Comparison of ENCODE assay signal across 33 cellular contexts in the genomic region with DNA sequence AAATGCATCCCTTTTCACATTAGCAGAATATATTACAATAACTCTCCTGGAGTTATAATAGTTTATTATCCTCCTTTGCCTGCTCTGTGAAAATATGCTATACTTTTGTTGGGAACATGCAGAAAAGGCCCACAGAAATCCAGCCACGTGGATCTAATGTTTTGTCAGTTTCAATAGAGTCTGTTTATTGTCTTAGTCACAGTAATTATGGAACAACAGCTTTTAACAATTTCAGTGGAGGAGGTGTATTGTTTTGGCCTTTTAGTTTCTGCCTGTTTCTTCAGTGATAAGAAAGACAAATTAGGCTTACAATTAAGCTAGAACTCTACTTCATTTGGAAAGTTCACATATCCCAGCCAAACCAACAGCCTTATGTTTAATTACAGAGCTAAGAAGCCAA.
"Had no signal": no experiment of that assay in that cellular context is flagged by ENCODE, and none has a peak within 500 bp of the region (broad histone marks: within the 10 kb centered on the region; RNA-seq: fewer than 3 reads in every experiment).

No MANE protein-coding gene starts in this region.

- H3K9me3 Mint-ChIP-seq: activated B cell treated with CpG ODN at 0.5 μM for 24 hours; activated CD4-positive, alpha-beta memory T cell treated with anti-CD3 and anti-CD28 coated beads for 36 hours; activated CD4-positive, alpha-beta T cell treated with anti-CD3 and anti-CD28 coated beads, Interleukin-2, amount 10 ng/mL, durations not matched to agents 24 days and 14 days; activated naive CD4-positive, alpha-beta T cell treated with anti-CD3 and anti-CD28 coated beads, Interleukin-2, amount 50 U/mL, for 72 hours; activated naive CD8-positive, alpha-beta T cell treated with anti-CD3 and anti-CD28 coated beads for 36 hours; activated T-cell treated with anti-CD3 and anti-CD28 coated beads, Interleukin-2, amount 50 U/mL, for 4 hours; activated T-helper 1 cell treated with anti-CD3 and anti-CD28 coated beads, Interleukin-12 subunit alpha, Interleukin-12 subunit beta, Interleukin-2, Interleukin-4 antibody, amounts not matched to agents 30 ng/mL and 10 ng/mL and 1 ng/mL, durations not matched to agents 14 hours and 24 hours and 36 hours; activated T-helper 17 cell treated with anti-CD3 and anti-CD28 coated beads, Interleukin-2, amount 50 U/mL, for 72 hours; T-helper 1 cell treated with Interleukin-12 subunit alpha and Interleukin-12 subunit beta and Interleukin-4 antibody, amounts not matched to agents 30 μg/mL and 1 μg/mL, for 36 hours; T-helper 2 cell treated with Interferon-gamma antibody and Interleukin-4, amounts not matched to agents 5 μg/mL and 100 μg/mL, for 36 hours had no signal

- DNase-seq: activated B cell treated with CpG ODN at 0.5 μM for 24 hours; activated CD4-positive, alpha-beta memory T cell treated with anti-CD3 and anti-CD28 coated beads for 36 hours; activated CD4-positive, alpha-beta T cell treated with anti-CD3 and anti-CD28 coated beads for 4 hours; activated CD4-positive, alpha-beta T cell treated with anti-CD3 and anti-CD28 coated beads, Interleukin-2, amount 10 ng/mL, durations not matched to agents 24 days and 14 days; activated CD4-positive, alpha-beta T cell treated with anti-CD3 and anti-CD28 coated beads, Interleukin-2, amount 50 U/mL, for 1 hour; activated CD4-positive, alpha-beta T cell treated with anti-CD3 and anti-CD28 coated beads, Interleukin-2, amount 50 U/mL, for 4 hours; activated CD4-positive, CD25-positive, alpha-beta regulatory T cell treated with anti-CD3 and anti-CD28 coated beads, Interleukin-2, amount 50 U/mL, for 72 hours; activated CD8-positive, alpha-beta memory T cell treated with anti-CD3 and anti-CD28 coated beads, Interleukin-2, amount 50 U/mL, for 4 hours; activated CD8-positive, alpha-beta T cell treated with anti-CD3 and anti-CD28 coated beads for 36 hours; activated effector memory CD4-positive, alpha-beta T cell treated with anti-CD3 and anti-CD28 coated beads, Interleukin-2, amount 50 U/mL, for 16 hours; activated gamma-delta T cell treated with Interleukin-2 at 50 U/mL for 16 hours; activated naive CD4-positive, alpha-beta T cell; activated naive CD4-positive, alpha-beta T cell treated with anti-CD3 and anti-CD28 coated beads for 36 hours; activated naive CD4-positive, alpha-beta T cell treated with anti-CD3 and anti-CD28 coated beads, Interleukin-2, amount 50 U/mL, for 16 hours; activated naive CD8-positive, alpha-beta T cell treated with anti-CD3 and anti-CD28 coated beads for 36 hours; activated T-cell treated with anti-CD3 and anti-CD28 coated beads for 4 hours; activated T-cell treated with anti-CD3 and anti-CD28 coated beads, Interleukin-2, amount 50 U/mL, for 1 hour; activated T-cell treated with anti-CD3 and anti-CD28 coated beads, Interleukin-2, amount 50 U/mL, for 4 hours; activated T-cell treated with anti-CD3 and anti-CD28 coated beads, Interleukin-2, amount 50 U/mL, for 72 hours; adrenal gland; amniotic stem cell; aorta; body of pancreas; brain microvascular endothelial cell; central memory CD4-positive, alpha-beta T cell; T-helper 1 cell; T-helper 2 cell; T-helper 9 cell had no signal

- H3K4me1 Mint-ChIP-seq: activated B cell treated with CpG ODN at 0.5 μM for 24 hours; activated CD4-positive, alpha-beta T cell treated with anti-CD3 and anti-CD28 coated beads, Interleukin-2, amount 10 ng/mL, durations not matched to agents 24 days and 14 days; activated naive CD8-positive, alpha-beta T cell treated with anti-CD3 and anti-CD28 coated beads for 36 hours; activated T-helper 17 cell treated with anti-CD3 and anti-CD28 coated beads, Interleukin-2, amount 50 U/mL, for 72 hours had no signal

- H3K27ac Mint-ChIP-seq: activated B cell treated with CpG ODN at 0.5 μM for 24 hours; activated CD4-positive, alpha-beta memory T cell treated with anti-CD3 and anti-CD28 coated beads for 36 hours; activated CD4-positive, alpha-beta T cell treated with anti-CD3 and anti-CD28 coated beads, Interleukin-2, amount 10 ng/mL, durations not matched to agents 24 days and 14 days; activated CD8-positive, alpha-beta T cell treated with anti-CD3 and anti-CD28 coated beads for 36 hours; activated naive CD4-positive, alpha-beta T cell treated with anti-CD3 and anti-CD28 coated beads for 36 hours; activated naive CD4-positive, alpha-beta T cell treated with anti-CD3 and anti-CD28 coated beads, Interleukin-2, amount 50 U/mL, for 72 hours; activated naive CD8-positive, alpha-beta T cell treated with anti-CD3 and anti-CD28 coated beads for 36 hours; activated T-cell treated with anti-CD3 and anti-CD28 coated beads, Interleukin-2, amount 50 U/mL, for 72 hours; activated T-helper 1 cell treated with anti-CD3 and anti-CD28 coated beads, Interleukin-12 subunit alpha, Interleukin-12 subunit beta, Interleukin-2, Interleukin-4 antibody, amounts not matched to agents 30 ng/mL and 10 ng/mL and 1 ng/mL, durations not matched to agents 14 hours and 24 hours and 36 hours; activated T-helper 17 cell treated with anti-CD3 and anti-CD28 coated beads, Interleukin-2, amount 50 U/mL, for 72 hours; T-helper 1 cell treated with Interleukin-12 subunit alpha and Interleukin-12 subunit beta and Interleukin-4 antibody, amounts not matched to agents 30 μg/mL and 1 μg/mL, for 36 hours; T-helper 2 cell treated with Interferon-gamma antibody and Interleukin-4, amounts not matched to agents 5 μg/mL and 100 μg/mL, for 36 hours had no signal

- ATAC-seq: activated CD8-positive, alpha-beta T cell treated with anti-CD3 and anti-CD28 coated beads for 36 hours; activated naive CD4-positive, alpha-beta T cell treated with anti-CD3 and anti-CD28 coated beads, Interleukin-2, amount 50 U/mL, for 72 hours; activated T-cell treated with anti-CD3 and anti-CD28 coated beads, Interleukin-2, amount 50 U/mL, for 4 hours; activated T-cell treated with anti-CD3 and anti-CD28 coated beads, Interleukin-2, amount 50 U/mL, for 72 hours; activated T-helper 17 cell treated with anti-CD3 and anti-CD28 coated beads, Interleukin-2, amount 50 U/mL, for 72 hours; body of pancreas had no signal

- H3K36me3 Mint-ChIP-seq: activated CD4-positive, alpha-beta memory T cell treated with anti-CD3 and anti-CD28 coated beads for 36 hours; activated naive CD4-positive, alpha-beta T cell treated with anti-CD3 and anti-CD28 coated beads, Interleukin-2, amount 50 U/mL, for 72 hours; activated naive CD8-positive, alpha-beta T cell treated with anti-CD3 and anti-CD28 coated beads for 36 hours had no signal

- H3K4me3 Mint-ChIP-seq: activated B cell treated with CpG ODN at 0.5 μM for 24 hours; activated CD4-positive, alpha-beta memory T cell treated with anti-CD3 and anti-CD28 coated beads for 36 hours; activated CD4-positive, alpha-beta T cell treated with anti-CD3 and anti-CD28 coated beads, Interleukin-2, amount 10 ng/mL, durations not matched to agents 24 days and 14 days; activated CD8-positive, alpha-beta T cell treated with anti-CD3 and anti-CD28 coated beads for 36 hours; activated naive CD4-positive, alpha-beta T cell treated with anti-CD3 and anti-CD28 coated beads for 36 hours; activated naive CD8-positive, alpha-beta T cell treated with anti-CD3 and anti-CD28 coated beads for 36 hours; activated T-cell treated with anti-CD3 and anti-CD28 coated beads, Interleukin-2, amount 50 U/mL, for 4 hours; activated T-cell treated with anti-CD3 and anti-CD28 coated beads, Interleukin-2, amount 50 U/mL, for 72 hours; activated T-helper 1 cell treated with anti-CD3 and anti-CD28 coated beads, Interleukin-12 subunit alpha, Interleukin-12 subunit beta, Interleukin-2, Interleukin-4 antibody, amounts not matched to agents 30 ng/mL and 10 ng/mL and 1 ng/mL, durations not matched to agents 14 hours and 24 hours and 36 hours; activated T-helper 17 cell treated with anti-CD3 and anti-CD28 coated beads, Interleukin-2, amount 50 U/mL, for 72 hours; T-helper 1 cell treated with Interleukin-12 subunit alpha and Interleukin-12 subunit beta and Interleukin-4 antibody, amounts not matched to agents 30 μg/mL and 1 μg/mL, for 36 hours; T-helper 2 cell treated with Interferon-gamma antibody and Interleukin-4, amounts not matched to agents 5 μg/mL and 100 μg/mL, for 36 hours had no signal
